In genomic region chr11:61964058-61964940, GRCh38 we compare ENCODE assay signal across 8 cellular contexts. TPM values are rescaled to one million over a fixed set of nuclear protein-coding genes. Genes with fewer than 3 reads are reported as not detected.
A peak's percentile ranks its signal among the peaks of the same experiment; 100 is the strongest.
DNase-seq lines count a peak whose midpoint lies in the region; ATAC-seq and TF ChIP-seq lines count a peak whose summit lies in the region.
"Not testable (repeated sequence)": the region's sequence is repeated elsewhere in the genome, so short reads cannot be mapped to it uniquely, and the experiment has no call there.

No MANE protein-coding gene starts in this region.

- peaks cover 32% of the 10 kb centered on the region for H4K20me1 ChIP-seq in GM23338 (replicated peaks; ENCODE audit: insufficient read depth)

- peaks cover 49% of the 10 kb centered on the region for H3K36me3 Mint-ChIP-seq in GM23338 (ENCODE audit: low read depth)
- peaks cover 47% of the 10 kb centered on the region for H3K36me3 Mint-ChIP-seq in activated naive CD4-positive, alpha-beta T cell treated with anti-CD3 and anti-CD28 coated beads for 36 hours (ENCODE audit: low read depth)
- peaks cover 10% of the 10 kb centered on the region for H3K36me3 Mint-ChIP-seq in natural killer cell

- H3K27me3 Mint-ChIP-seq in GM23338 (ENCODE audit: insufficient read depth, low read depth, poor library complexity): peaks cover 22% of the 10 kb centered on the region
- not testable (repeated sequence) for H3K27me3 Mint-ChIP-seq in activated naive CD4-positive, alpha-beta T cell treated with anti-CD3 and anti-CD28 coated beads for 36 hours (ENCODE audit: low read depth); natural killer cell (ENCODE audit: low read depth in 2 of 2)

- POLR2A ChIA-PET in AG04450 (lab: Yijun Ruan, JAX): interaction anchor here (1.0 to 3.6 kb wide), 6 partner anchors 7 to 117 kb away, joined by 5 to 27 read pairs (median 14); partner anchors contain the start of gene BEST1

- H3K4me1 ChIP-seq in GM23338 (ENCODE audit: insufficient read depth) (peaks cover 24% of the 10 kb centered on the region), right cardiac atrium (ENCODE audit: control insufficient read depth, insufficient read depth, low read length) (peaks cover 28% of the 10 kb centered on the region)

- peaks cover 43% of the 10 kb centered on the region for H3K79me2 ChIP-seq in GM23338 (replicated peaks; ENCODE audit: insufficient read depth)

- CTCF ChIA-PET in AG04450 (lab: Charles Lee): interaction anchor here (1.8 to 14.7 kb wide), 3 partner anchors 17 to 143 kb away, joined by 9 to 135 read pairs (median 24); no protein-coding TSS in a partner anchor
- CTCF ChIA-PET in activated naive CD4-positive, alpha-beta T cell treated with anti-CD3 and anti-CD28 coated beads for 36 hours (lab: Charles Lee): interaction anchor here (3.6 kb wide), 1 partner anchor 118 kb away, joined by 14 read pairs; no protein-coding TSS in a partner anchor

- H3K4me3 ChIP-seq in AG04450 (ENCODE audit: low read depth, low read length): peak overlapping the region; percentile 100
- H3K4me3 ChIP-seq in GM23338; right cardiac atrium (ENCODE audit: low read length): not testable (repeated sequence)
- peak overlapping the region; percentile 98 for H3K4me3 ChIP-seq in coronary artery

- not testable (repeated sequence) for H3K9me2 ChIP-seq in GM23338 (ENCODE audit: insufficient read depth)

- peak overlapping the region; percentile 61 for H3K27ac ChIP-seq in AG04450 (ENCODE audit: low read depth, low read length)
- H3K27ac ChIP-seq in GM23338 (ENCODE audit: low read depth): not testable (repeated sequence)
- peak overlapping the region; percentile 100 for H3K27ac ChIP-seq in coronary artery
- peak overlapping the region; percentile 77 for H3K27ac ChIP-seq in right cardiac atrium (ENCODE audit: low read length)

- H3K36me3 ChIP-seq in GM23338 (ENCODE audit: insufficient read depth): peaks cover 27% of the 10 kb centered on the region

- not testable (repeated sequence) for H3K9me3 Mint-ChIP-seq in GM23338; activated naive CD4-positive, alpha-beta T cell treated with anti-CD3 and anti-CD28 coated beads for 36 hours; natural killer cell

- ATAC-seq in GM23338, SK-N-SH treated with all-trans-retinoic acid at 6 μM for 48 hours, right cardiac atrium, natural killer cell: not testable (repeated sequence)

- H3K4me3 Mint-ChIP-seq in GM23338 (peak overlapping the region; percentile 95), natural killer cell (peak overlapping the region; percentile 56)
- peak overlapping the region; percentile 93 for H3K4me3 Mint-ChIP-seq in activated naive CD4-positive, alpha-beta T cell treated with anti-CD3 and anti-CD28 coated beads for 36 hours

- peaks cover 27% of the 10 kb centered on the region for H3F3A ChIP-seq in GM23338 (replicated peaks; ENCODE audit: low read depth)

- not testable (repeated sequence) for TF ChIP-seq CTCF in AG04450 (IDR thresholded peaks at IDR 0.05; ENCODE audit: low read depth, low read length); GM23338 (conservative IDR thresholded peaks at IDR 0.05; ENCODE audit: low read depth in 2 of 2); coronary artery (IDR thresholded peaks at IDR 0.05); natural killer cell (IDR thresholded peaks at IDR 0.05)

- not testable (repeated sequence) for H3K27me3 ChIP-seq in AG04450 (ENCODE audit: control insufficient read depth, insufficient read depth, low read length); GM23338 (ENCODE audit: insufficient read depth); right cardiac atrium (ENCODE audit: control insufficient read depth, insufficient read depth)

- not testable (repeated sequence) for H2AFZ ChIP-seq in GM23338

- not testable (repeated sequence) for H3K4me2 ChIP-seq in GM23338

- intact Hi-C loops in activated naive CD4-positive, alpha-beta T cell treated with anti-CD3 and anti-CD28 coated beads for 36 hours (cut with micrococcal nuclease); right cardiac atrium (cut with DNase I); natural killer cell (cut with micrococcal nuclease): not testable (repeated sequence)

- 64% methylated on average over 11 of the region's 11 CpGs for WGBS in right cardiac atrium

- peaks cover 21% of the 10 kb centered on the region for H3K4me1 Mint-ChIP-seq in GM23338
- H3K4me1 Mint-ChIP-seq in activated naive CD4-positive, alpha-beta T cell treated with anti-CD3 and anti-CD28 coated beads for 36 hours (ENCODE audit: low read depth): peaks cover 38% of the 10 kb centered on the region
- peaks cover 43 to 47% of the 10 kb centered on the region in 2 donors for H3K4me1 Mint-ChIP-seq in natural killer cell

- not testable (repeated sequence) for H3K9me3 ChIP-seq in AG04450 (ENCODE audit: control insufficient read depth, insufficient read depth, low read length); right cardiac atrium (ENCODE audit: control insufficient read depth, low read length)

- not testable (repeated sequence) for DNase-seq in AG04450 (ENCODE audit: low read depth, low spot score); GM23338 (ENCODE audit: low spot score); activated naive CD4-positive, alpha-beta T cell treated with anti-CD3 and anti-CD28 coated beads for 36 hours; coronary artery (ENCODE audit: low spot score); natural killer cell
- peak in 1 of 3 donors; percentile 44 for DNase-seq in right cardiac atrium
- peak; percentile 23 for DNase-seq in stimulated activated CD8-positive, alpha-beta memory T cell treated with anti-CD3 and anti-CD28 coated beads, Interleukin-4, amount 100 ng/mL, for 48 hours

- not testable (repeated sequence) for H3K27ac Mint-ChIP-seq in GM23338
- H3K27ac Mint-ChIP-seq in activated naive CD4-positive, alpha-beta T cell treated with anti-CD3 and anti-CD28 coated beads for 36 hours: peak overlapping the region; percentile 65
- peak overlapping the region; percentile 86 to 93 for H3K27ac Mint-ChIP-seq in natural killer cell

TF ChIP-seq in SK-N-SH treated with all-trans-retinoic acid at 6 μM for 48 hours, 23 proteins besides CTCF, POLR2A, EP300 and RAD21 (continues in another document):
- TF ChIP-seq ZC3H10 (CRISPR knock-in tag; IDR thresholded peaks at IDR 0.05): peak; percentile 13; the same call in 1 of the 2 replicates
- peak; percentile 55; the same call in 1 of the 2 replicates for TF ChIP-seq CREB5 (CRISPR knock-in tag; IDR thresholded peaks at IDR 0.05; ENCODE audit: low read depth)
- TF ChIP-seq ZFP30 (CRISPR knock-in tag; IDR thresholded peaks at IDR 0.05): 0 out of 2 replicates have a peak, but pooled peaks have one; percentile 15

RNA-seq across cellular contexts. Expression of gene FTH1, which starts 3.1 kb away (rescaled TPM):
- polyA plus RNA-seq in AG04450 (2011; rRNA removed) (3,294 and 4,220 TPM in 2 replicates), GM23338 (2016; fragmentation: Nextera tagmentation; extraction: Ambion mirVana) (2,531 and 2,750 TPM in 2 replicates), right cardiac atrium (3,090 TPM)
- 1,880 and 1,982 TPM in 2 replicates for polyA minus RNA-seq in AG04450 (2011; rRNA and poly(A)+ RNA removed)
- total RNA-seq in GM23338 (2014; rRNA removed; shearing (Covaris generic)): 718 and 839 TPM in 2 replicates
- total RNA-seq in activated naive CD4-positive, alpha-beta T cell treated with anti-CD3 and anti-CD28 coated beads for 36 hours: 1,000 to 10,000 TPM; 1,302 to 1,352 TPM
- total RNA-seq in right cardiac atrium (1,000 to 10,000 TPM; 2,632 to 3,447 (median 3,097) TPM), natural killer cell (1,000 to 10,000 TPM; 1,067 to 1,951 (median 1,796) TPM)

RNA-seq across cellular contexts. Expression of gene BEST1, which starts 14.1 kb away (rescaled TPM):
- polyA plus RNA-seq in AG04450 (2011; rRNA removed): 2.6 TPM in 2 replicates
- 4.4 and 4.9 TPM in 2 replicates for polyA minus RNA-seq in AG04450 (2011; rRNA and poly(A)+ RNA removed)
- total RNA-seq in GM23338 (2014; rRNA removed; shearing (Covaris generic)): 0.35 and 0.89 TPM in 2 replicates
- polyA plus RNA-seq in GM23338 (2016; fragmentation: Nextera tagmentation; extraction: Ambion mirVana): 0.44 and 0.75 TPM in 2 replicates
- total RNA-seq in activated naive CD4-positive, alpha-beta T cell treated with anti-CD3 and anti-CD28 coated beads for 36 hours: under 1 TPM; 0.45 to 0.49 TPM
- 1 to 10 TPM; 2.9 to 4.6 (median 3.2) TPM for total RNA-seq in right cardiac atrium
- 4.6 TPM for polyA plus RNA-seq in right cardiac atrium
- 1 to 10 TPM in 2 of 3 donors, under 1 TPM in 1; 0.32 to 2.0 (median 1.4) TPM for total RNA-seq in natural killer cell

RNA-seq across cellular contexts. Expression of gene RAB3IL1, which starts 46.9 kb away (rescaled TPM):
- polyA plus RNA-seq in AG04450 (2011; rRNA removed): 2.7 and 3.6 TPM in 2 replicates
- 2.6 and 2.9 TPM in 2 replicates for polyA minus RNA-seq in AG04450 (2011; rRNA and poly(A)+ RNA removed)
- 2.7 and 4.0 TPM in 2 replicates for total RNA-seq in GM23338 (2014; rRNA removed; shearing (Covaris generic))
- polyA plus RNA-seq in GM23338 (2016; fragmentation: Nextera tagmentation; extraction: Ambion mirVana): 3.4 and 3.9 TPM in 2 replicates
- total RNA-seq in activated naive CD4-positive, alpha-beta T cell treated with anti-CD3 and anti-CD28 coated beads for 36 hours: under 1 TPM; 0.52 to 0.74 TPM
- 10 to 100 TPM; 12.0 to 18.9 (median 14.9) TPM for total RNA-seq in right cardiac atrium
- 9.7 TPM for polyA plus RNA-seq in right cardiac atrium
- total RNA-seq in natural killer cell: not detected
